In the genomic region with DNA sequence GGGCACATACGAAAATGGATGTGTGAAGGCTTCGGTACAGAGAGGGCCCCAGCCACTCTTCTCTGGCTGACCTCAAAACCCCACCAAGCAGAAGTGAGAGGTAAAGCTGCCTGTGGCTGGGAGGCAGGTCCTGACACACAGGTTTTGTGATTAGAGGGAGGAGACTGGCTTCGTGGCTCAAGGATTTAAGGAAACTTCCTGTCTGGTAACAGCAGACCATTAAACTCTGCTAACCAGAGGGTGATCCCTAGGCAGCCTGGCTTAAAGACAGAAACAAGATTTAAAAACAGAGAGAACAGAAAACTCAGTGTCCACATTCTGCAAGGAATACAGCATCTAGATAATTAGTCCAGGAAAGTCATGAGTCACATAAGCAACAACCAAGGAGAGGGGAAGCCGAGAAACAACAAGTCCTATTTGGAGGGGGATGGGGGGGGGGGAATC, we compare ENCODE assay signal across 1 cellular context.
TF ChIP-seq lines count a peak whose summit lies in the region.

No MANE protein-coding gene starts in this region.

TF ChIP-seq in GM12878, 131 proteins besides CTCF, POLR2A, EP300 and RAD21 (continued from another document):
- no peak for TF ChIP-seq POU2F2 (IDR thresholded peaks at IDR 0.05; ENCODE audit: borderline replicate concordance, low read depth, low read length)
- TF ChIP-seq TCF3 (IDR thresholded peaks at IDR 0.05; ENCODE audit: borderline replicate concordance, insufficient read depth, low read depth, low read length): no peak
- no peak for TF ChIP-seq FOS (IDR thresholded peaks at IDR 0.05; ENCODE audit: borderline replicate concordance, extremely low read depth, insufficient read length)
TF ChIP-seq in GM12878: peak in this region for 8.
